In genomic region chr1:77413541-77414335, GRCh38 we compare ENCODE assay signal across 9 cellular contexts.
DNase-seq lines count a peak whose midpoint lies in the region; ATAC-seq and TF ChIP-seq lines count a peak whose summit lies in the region.
"Had no signal": no experiment of that assay in that cellular context is flagged by ENCODE, and none has a peak within 500 bp of the region (broad histone marks: within the 10 kb centered on the region; RNA-seq: fewer than 3 reads in every experiment).

No MANE protein-coding gene starts in this region.

- POLR2A ChIA-PET in activated CD8-positive, alpha-beta T cell treated with anti-CD3 and anti-CD28 coated beads, Interleukin-2, amount 10 ng/mL, durations not matched to agents 7 days and 5 days (lab: Charles Lee) = no interaction called here

- no peaks in the 10 kb centered on the region for H3K27me3 ChIP-seq in mesenchymal stem cell (ENCODE audit: control insufficient read depth in 1 of 2, insufficient read depth in 1 of 2, low read length in 2 of 2)

- no peak overlapping the region for H3K9ac ChIP-seq in mesenchymal stem cell (ENCODE audit: low read length)

- peaks cover 4% of the 10 kb centered on the region for H3K4me1 ChIP-seq in mesenchymal stem cell (ENCODE audit: control insufficient read depth, insufficient read depth, low read depth, low read length)

- H3K79me1 ChIP-seq in mesenchymal stem cell (replicated peaks; ENCODE audit: low read length, poor library complexity, severe bottlenecking) = peaks cover 17% of the 10 kb centered on the region

- no peak for TF ChIP-seq CTCF in GM12865 (IDR thresholded peaks at IDR 0.05; ENCODE audit: insufficient read depth, low read depth, low read length, missing control alignments)

- no peak overlapping the region for H2AFZ ChIP-seq in mesenchymal stem cell (ENCODE audit: low read depth, low read length)

- H3K27me3 Mint-ChIP-seq in activated CD8-positive, alpha-beta T cell treated with anti-CD3 and anti-CD28 coated beads, Interleukin-2, amount 10 ng/mL, durations not matched to agents 7 days and 5 days (ENCODE audit: low read depth) = no peaks in the 10 kb centered on the region

- H2BK120ac ChIP-seq in mesenchymal stem cell (ENCODE audit: low read depth, low read length) = no peak overlapping the region

- no peaks in the 10 kb centered on the region for H3K36me3 Mint-ChIP-seq in activated CD8-positive, alpha-beta T cell treated with anti-CD3 and anti-CD28 coated beads, Interleukin-2, amount 10 ng/mL, durations not matched to agents 7 days and 5 days (ENCODE audit: low read depth)

- peak; percentile 48 for DNase-seq in GM12865 (ENCODE audit: low read depth)
- DNase-seq in activated CD8-positive, alpha-beta T cell treated with anti-CD3 and anti-CD28 coated beads, Interleukin-2, amount 10 ng/mL, durations not matched to agents 7 days and 5 days = no peak
- no peak for DNase-seq in DMS153 treated with DMSO at 0.1 percent for 48 hours (lab: John Stamatoyannopoulos, UW; ENCODE audit: unreplicated experiment)
- DNase-seq in midbrain (lab: John Stamatoyannopoulos, UW) = no peak
- no peak for DNase-seq in NCI-H774 (lab: John Stamatoyannopoulos, UW)
- no peak for DNase-seq in mesenchymal stem cell
- DNase-seq: NCI-H82 had no signal

- H3K18ac ChIP-seq in mesenchymal stem cell (ENCODE audit: low read depth in 1 of 2, low read length in 2 of 2) = no peak overlapping the region

- H4K91ac ChIP-seq in mesenchymal stem cell (ENCODE audit: low read length) = no peak overlapping the region

- peak overlapping the region; percentile 41 for H3K27ac Mint-ChIP-seq in activated CD8-positive, alpha-beta T cell treated with anti-CD3 and anti-CD28 coated beads, Interleukin-2, amount 10 ng/mL, durations not matched to agents 7 days and 5 days

- peaks cover 16% of the 10 kb centered on the region for H3K4me1 Mint-ChIP-seq in activated CD8-positive, alpha-beta T cell treated with anti-CD3 and anti-CD28 coated beads, Interleukin-2, amount 10 ng/mL, durations not matched to agents 7 days and 5 days (ENCODE audit: low read depth)

- H3K4me3 ChIP-seq in GM12865 (ENCODE audit: low read depth, low read length) (peak overlapping the region; percentile 8; the same call in 1 of the 2 replicates), mesenchymal stem cell (ENCODE audit: insufficient read depth in 1 of 2, low read depth in 1 of 2, low read length in 2 of 2) (no peak overlapping the region)

- H2BK5ac ChIP-seq in mesenchymal stem cell (ENCODE audit: low read depth, low read length, poor library complexity, severe bottlenecking) = no peak overlapping the region

- H3K27ac ChIP-seq in mesenchymal stem cell (ENCODE audit: low read length, poor library complexity, severe bottlenecking) = no peak overlapping the region

- H3K14ac ChIP-seq in mesenchymal stem cell (ENCODE audit: low read length in 2 of 2) = no peak overlapping the region

- no peak overlapping the region for H2AK5ac ChIP-seq in mesenchymal stem cell (ENCODE audit: low read length, severe bottlenecking)

- WGBS in mesenchymal stem cell = over 99% methylated on average over 5 of the region's 7 CpGs

- no peak overlapping the region for H3K4me3 Mint-ChIP-seq in activated CD8-positive, alpha-beta T cell treated with anti-CD3 and anti-CD28 coated beads, Interleukin-2, amount 10 ng/mL, durations not matched to agents 7 days and 5 days

- no peaks in the 10 kb centered on the region for H3K9me3 ChIP-seq in mesenchymal stem cell (ENCODE audit: control insufficient read depth, low read length)

- H2BK15ac ChIP-seq in mesenchymal stem cell (ENCODE audit: low read depth, poor library complexity, severe bottlenecking) = no peak overlapping the region

- ATAC-seq in GM19467 (IDR thresholded peaks at IDR 0.05; ENCODE audit: unreplicated experiment) (peak; percentile 73), HG03196 (IDR thresholded peaks at IDR 0.05; ENCODE audit: unreplicated experiment) (peak; percentile 92)
- ATAC-seq in activated CD8-positive, alpha-beta T cell treated with anti-CD3 and anti-CD28 coated beads, Interleukin-2, amount 10 ng/mL, durations not matched to agents 7 days and 5 days = no peak

- no peak overlapping the region for H2BK12ac ChIP-seq in mesenchymal stem cell (ENCODE audit: low read length in 2 of 2)

- no peaks in the 10 kb centered on the region for H3K9me3 Mint-ChIP-seq in activated CD8-positive, alpha-beta T cell treated with anti-CD3 and anti-CD28 coated beads, Interleukin-2, amount 10 ng/mL, durations not matched to agents 7 days and 5 days (ENCODE audit: insufficient read depth)

- H3K36me3 ChIP-seq in mesenchymal stem cell (ENCODE audit: control insufficient read depth in 1 of 2, insufficient read depth in 2 of 2, low read depth in 1 of 2, low read length in 2 of 2) = peaks cover 6 to 8% of the 10 kb centered on the region in 2 experiments

- H3K23ac ChIP-seq in mesenchymal stem cell (ENCODE audit: low read length in 2 of 2) = no peak overlapping the region

- H4K8ac ChIP-seq in mesenchymal stem cell (ENCODE audit: low read length) = no peak overlapping the region

- CTCF ChIA-PET in activated CD8-positive, alpha-beta T cell treated with anti-CD3 and anti-CD28 coated beads, Interleukin-2, amount 10 ng/mL, durations not matched to agents 7 days and 5 days (lab: Charles Lee) = interaction anchor here (1.0 kb wide), 1 partner anchor 122 kb away, joined by 4 read pairs; no protein-coding TSS in a partner anchor

- no peak overlapping the region for H3K4ac ChIP-seq in mesenchymal stem cell (ENCODE audit: low read depth in 1 of 2, low read length in 2 of 2)

- H3K4me2 ChIP-seq in mesenchymal stem cell (ENCODE audit: low read length, poor library complexity, severe bottlenecking) = no peak overlapping the region
